ENCODE assay signal across 24 cellular contexts in genomic region chr1:5856246-5856815, GRCh38.
DNase-seq lines count a peak whose midpoint lies in the region; ATAC-seq and TF ChIP-seq lines count a peak whose summit lies in the region.
"Had no signal": no experiment of that assay in that cellular context is flagged by ENCODE, and none has a peak within 500 bp of the region (broad histone marks: within the 10 kb centered on the region; RNA-seq: fewer than 3 reads in every experiment).

No MANE protein-coding gene starts in this region.

- TF ChIP-seq CTCF in Panc1 (IDR thresholded peaks at IDR 0.05) (no peak), cardiac fibroblast (IDR thresholded peaks at IDR 0.05; ENCODE audit: low read depth, low read length) (no peak)

- H3K27ac Mint-ChIP-seq in naive thymus-derived CD8-positive, alpha-beta T cell: peak overlapping the region in 1 of 10 donors; percentile 67
- H3K27ac Mint-ChIP-seq: activated CD4-positive, alpha-beta T cell treated with anti-CD3 and anti-CD28 coated beads, Interleukin-2, amount 10 ng/mL, durations not matched to agents 24 days and 14 days; CD4-positive, alpha-beta T cell had no signal

- H3K36me3 Mint-ChIP-seq in naive thymus-derived CD8-positive, alpha-beta T cell: no peaks in the 10 kb centered on the region

- H3K4me3 Mint-ChIP-seq in naive thymus-derived CD8-positive, alpha-beta T cell: no peak overlapping the region
- H3K4me3 Mint-ChIP-seq: activated CD4-positive, alpha-beta T cell treated with anti-CD3 and anti-CD28 coated beads, Interleukin-2, amount 10 ng/mL, durations not matched to agents 24 days and 14 days; CD4-positive, alpha-beta T cell had no signal

- H3K36me3 ChIP-seq in Panc1 (ENCODE audit: control insufficient read depth, insufficient read depth, low read length): no peaks in the 10 kb centered on the region
- H3K36me3 ChIP-seq: colonic mucosa, gastrocnemius medialis had no signal

- in situ Hi-C loops in Panc1 (cut with HindIII; ENCODE audit: low pct_unique_long_range_greater_than_20kb, low sequenced_read_pairs): no loop called here

- no peaks in the 10 kb centered on the region for H3K4me1 ChIP-seq in Panc1 (ENCODE audit: control insufficient read depth, insufficient read depth, low read length)
- H3K4me1 ChIP-seq: colonic mucosa, gastrocnemius medialis, stomach, upper lobe of left lung had no signal

- intact Hi-C loops in Panc1 (cut with micrococcal nuclease; ENCODE audit: unreplicated experiment): no loop called here

- no TSS peak for BruUV-seq in Panc1 (replicated peaks; lab: Mats Ljungman, UMichigan)

- POLR2A ChIA-PET in Panc1 (lab: Charles Lee): no interaction called here
- POLR2A ChIA-PET in naive thymus-derived CD8-positive, alpha-beta T cell (lab: Charles Lee): no interaction called here

- peaks cover 0 to 7% (median 0%) of the 10 kb centered on the region in 5 donors for H3K27me3 Mint-ChIP-seq in naive thymus-derived CD8-positive, alpha-beta T cell
- H3K27me3 Mint-ChIP-seq: activated CD4-positive, alpha-beta T cell treated with anti-CD3 and anti-CD28 coated beads, Interleukin-2, amount 10 ng/mL, durations not matched to agents 24 days and 14 days; CD4-positive, alpha-beta T cell had no signal

- no peak overlapping the region for H3K27ac ChIP-seq in Panc1 (ENCODE audit: low read length)
- H3K27ac ChIP-seq: colonic mucosa, epithelial cell of prostate, gastrocnemius medialis, stomach, upper lobe of left lung had no signal

- ATAC-seq in Panc1: peak; percentile 36; the same call in 1 of the 2 replicates
- no peak for ATAC-seq in GM19023 (IDR thresholded peaks at IDR 0.05; ENCODE audit: unreplicated experiment)
- ATAC-seq in naive thymus-derived CD8-positive, alpha-beta T cell: no peak
- ATAC-seq: gastrocnemius medialis, left ventricle myocardium superior had no signal

- H3K4me1 Mint-ChIP-seq in naive thymus-derived CD8-positive, alpha-beta T cell: peaks cover 0 to 2% (median 0%) of the 10 kb centered on the region in 4 donors

- H3K27me3 ChIP-seq in Panc1 (ENCODE audit: control insufficient read depth, insufficient read depth, low read length): no peaks in the 10 kb centered on the region
- H3K27me3 ChIP-seq: colonic mucosa, gastrocnemius medialis, stomach, upper lobe of left lung had no signal

- CTCF ChIA-PET in Panc1 (lab: Charles Lee): no interaction called here

- no peaks in the 10 kb centered on the region for H3K9me3 ChIP-seq in Panc1 (ENCODE audit: control insufficient read depth, insufficient read depth, low read depth, low read length)
- H3K9me3 ChIP-seq: colonic mucosa, gastrocnemius medialis, stomach, upper lobe of left lung had no signal

- peak; percentile 35 for DNase-seq in Daoy (ENCODE audit: low read depth)
- no peak for DNase-seq in Panc1 (ENCODE audit: low read depth, low spot score)
- DNase-seq in cardiac fibroblast (ENCODE audit: low read depth in 2 of 2): peak; percentile 5 to 67
- peak; percentile 37 for DNase-seq in kidney tubule cell (ENCODE audit: low spot score)
- no peak for DNase-seq in amygdala (lab: John Stamatoyannopoulos, UW)
- DNase-seq in naive thymus-derived CD8-positive, alpha-beta T cell: no peak
- no peak for DNase-seq in NOMO-1 (lab: John Stamatoyannopoulos, UW; ENCODE audit: unreplicated experiment in 2 of 2)
- DNase-seq: ACHN; activated CD4-positive, alpha-beta T cell treated with anti-CD3 and anti-CD28 coated beads, Interleukin-2, amount 10 ng/mL, durations not matched to agents 24 days and 14 days; activated CD8-positive, alpha-beta memory T cell treated with anti-CD3 and anti-CD28 coated beads, Interleukin-2, amount 50 U/mL, for 48 hours; activated gamma-delta T cell treated with Interleukin-2 at 50 U/mL for 16 hours; anterior cingulate cortex; CD4-positive, alpha-beta T cell; colonic mucosa; gastrocnemius medialis; left ventricle myocardium superior; NCI-H187; NCI-H446; stimulated activated CD4-positive, alpha-beta T cell treated with anti-CD3 and anti-CD28 coated beads, Interleukin-2, amount 100 ng/mL, for 48 hours; stomach; SW 1271 had no signal

- peaks cover 0 to 2% (median 0%) of the 10 kb centered on the region in 9 donors for H3K9me3 Mint-ChIP-seq in naive thymus-derived CD8-positive, alpha-beta T cell
- H3K9me3 Mint-ChIP-seq: activated CD4-positive, alpha-beta T cell treated with anti-CD3 and anti-CD28 coated beads, Interleukin-2, amount 10 ng/mL, durations not matched to agents 24 days and 14 days; CD4-positive, alpha-beta T cell had no signal

- H3K4me3 ChIP-seq in Panc1 (ENCODE audit: low read depth in 2 of 2, low read length in 2 of 2): no peak overlapping the region
- H3K4me3 ChIP-seq in cardiac fibroblast (replicated peaks in 1 of 2; ENCODE audit: low read depth in 2 of 2, low read length in 2 of 2): no peak overlapping the region
- H3K4me3 ChIP-seq: colonic mucosa, gastrocnemius medialis, stomach, upper lobe of left lung had no signal

Comparison
In these comparisons a context has a peak if more than half of its experiments do, and no peak if none do; other contexts are left out.
1. DNase-seq: peak in Daoy (single experiment), cardiac fibroblast (2 of 2) and kidney tubule cell (single experiment); none in Panc1 (single experiment), amygdala (0 of 56), naive thymus-derived CD8-positive, alpha-beta T cell (0 of 10) and NOMO-1 (0 of 2).